In genomic region chr12:2739069-2739468, GRCh38 we compare ENCODE assay signal across 15 cellular contexts.
"Had no signal": no experiment of that assay in that cellular context is flagged by ENCODE, and none has a peak within 500 bp of the region (broad histone marks: within the 10 kb centered on the region; RNA-seq: fewer than 3 reads in every experiment).

No MANE protein-coding gene starts in this region.

- DNase-seq: effector memory CD8-positive, alpha-beta T cell; foreskin keratinocyte; left ventricle myocardium superior; naive thymus-derived CD4-positive, alpha-beta T cell; sigmoid colon; stimulated activated CD4-positive, alpha-beta T cell treated with anti-CD3 and anti-CD28 coated beads, Interleukin-2, amount 100 ng/mL, for 24 hours; stimulated activated CD4-positive, alpha-beta T cell treated with anti-CD3 and anti-CD28 coated beads, Interleukin-4, amount 100 ng/mL, for 4 hours; stimulated activated naive B cell treated with anti-CD40 and anti-IgM and Interleukin-4, amounts not matched to agents 10 μg/mL and 1 μg/mL and 100 μg/mL, for 72 hours; stimulated activated naive CD8-positive, alpha-beta T cell treated with anti-CD3 and anti-CD28 coated beads, Interleukin-15, amount 100 ng/mL, for 72 hours had no signal

- H3K4me3 ChIP-seq: lung, sigmoid colon, skin epidermis, testis, tibial nerve had no signal

- H3K9me3 ChIP-seq: neutrophil, sigmoid colon, testis, tibial nerve had no signal

- H3K36me3 ChIP-seq: neutrophil, sigmoid colon, tibial nerve had no signal

- ATAC-seq: effector memory CD8-positive, alpha-beta T cell; foreskin keratinocyte; naive thymus-derived CD4-positive, alpha-beta T cell; stimulated activated naive B cell treated with anti-CD40 and anti-IgM and Interleukin-4, amounts not matched to agents 10 μg/mL and 1 μg/mL and 100 μg/mL, for 72 hours; stimulated activated naive CD8-positive, alpha-beta T cell treated with anti-CD3 and anti-CD28 coated beads, Interleukin-15, amount 100 ng/mL, for 72 hours had no signal

- FAIRE-seq: colon had no signal

- H3K4me1 ChIP-seq: foreskin keratinocyte, sigmoid colon, testis, tibial nerve had no signal

- H3K27ac ChIP-seq: foreskin keratinocyte, neutrophil, sigmoid colon, skin epidermis, testis, tibial nerve had no signal

- H3K27me3 ChIP-seq: foreskin keratinocyte, neutrophil, testis, tibial nerve had no signal
